In the genomic region with DNA sequence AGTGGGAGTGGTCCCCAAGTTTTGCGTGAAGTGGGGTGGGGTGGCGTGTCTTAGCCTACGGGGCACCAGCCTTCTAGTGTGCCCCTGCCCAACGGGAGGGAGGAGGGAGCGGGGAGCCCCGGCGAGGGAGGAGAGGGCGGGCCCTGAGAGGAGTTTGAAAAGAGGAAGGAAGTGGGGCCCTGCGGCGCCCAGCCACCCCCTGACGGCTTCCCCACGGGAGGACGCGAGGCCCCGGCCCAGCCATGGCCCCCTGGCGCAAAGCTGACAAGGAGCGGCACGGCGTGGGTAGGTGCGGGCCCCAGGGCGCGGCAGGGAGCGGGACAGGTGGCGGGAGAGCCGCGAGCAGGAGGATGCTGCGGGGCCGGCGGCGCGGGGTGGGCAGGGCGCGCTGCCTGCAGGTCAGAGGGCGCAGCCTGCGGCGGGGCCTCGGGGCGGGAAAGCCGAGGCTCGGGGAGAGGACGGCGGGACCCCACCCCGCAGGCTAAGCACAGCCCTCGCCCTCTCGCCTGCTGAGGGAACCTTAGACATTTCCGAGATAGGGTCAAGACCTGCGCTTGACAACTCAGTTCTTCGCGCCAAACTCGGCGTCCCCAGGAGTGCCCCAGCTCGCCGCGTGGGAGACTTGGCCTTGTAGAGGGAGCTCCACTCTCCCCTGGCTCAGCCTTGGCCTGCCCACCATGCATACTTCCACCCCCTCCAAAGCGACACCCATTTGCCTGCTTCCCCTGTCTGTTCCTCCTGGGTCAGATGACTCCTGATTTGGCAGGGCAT, we compare ENCODE assay signal across 8 cellular contexts.
DNase-seq lines count a peak whose midpoint lies in the region; ATAC-seq and TF ChIP-seq lines count a peak whose summit lies in the region.

Gene DOCK2, plus strand, starts transcription at position 191 of the 771 bp plus-strand sequence. Its CDS starts 52 bp downstream, at position 243.

- 0 out of 2 replicates have a peak, but pooled peaks cover 3% of the 10 kb centered on the region for H3K9me3 ChIP-seq in iPS-20b (ENCODE audit: insufficient read depth, low read depth, low read length)

- DNase-seq in SIG-M5 (lab: John Stamatoyannopoulos, UW) = peak; percentile 40
- DNase-seq in activated naive CD4-positive, alpha-beta T cell treated with anti-CD3 and anti-CD28 coated beads, Interleukin-2, amount 50 U/mL, for 16 hours = peak; percentile 68
- peak; percentile 72 to 77 for DNase-seq in stimulated activated CD4-positive, alpha-beta T cell treated with anti-CD3 and anti-CD28 coated beads, Interleukin-2, amount 100 ng/mL, for 24 hours
- no peak for DNase-seq in NCI-H1694 (lab: John Stamatoyannopoulos, UW)
- no peak for DNase-seq in NCI-H2081 treated with DMSO at 0.1 percent for 48 hours (lab: John Stamatoyannopoulos, UW)

- ATAC-seq in GM18505 (IDR thresholded peaks at IDR 0.05; ENCODE audit: unreplicated experiment) (peak; percentile 90), HG02870 (IDR thresholded peaks at IDR 0.05; ENCODE audit: unreplicated experiment) (peak; percentile 87)

- peak within 1 kb of the TSS; percentile 70 for H3K4me3 ChIP-seq in iPS-20b (ENCODE audit: low read length)

- H3K9ac ChIP-seq in iPS-20b (ENCODE audit: low read depth, low read length) = no peak within 1 kb of the TSS

- peak; percentile 70 for TF ChIP-seq POLR2A in GM18505 (IDR thresholded peaks at IDR 0.05; ENCODE audit: borderline replicate concordance, extremely low read depth, insufficient read depth, insufficient read length)

- H3K36me3 ChIP-seq in iPS-20b (ENCODE audit: insufficient read depth, low read depth, low read length) = no peaks in the 10 kb centered on the region

- peaks cover 28% of the 10 kb centered on the region for H3K27me3 ChIP-seq in iPS-20b (ENCODE audit: insufficient read depth, low read length)

- no peaks in the 10 kb centered on the region for H3K4me1 ChIP-seq in iPS-20b (ENCODE audit: insufficient read depth, low read length)

- H3K27ac ChIP-seq in iPS-20b (ENCODE audit: low read length) = no peak within 1 kb of the TSS

Comparison
In these comparisons a context has a peak if more than half of its experiments do, and no peak if none do; other contexts are left out.
1. DNase-seq: peak in SIG-M5 (single experiment), activated naive CD4-positive, alpha-beta T cell treated with anti-CD3 and anti-CD28 coated beads, Interleukin-2, amount 50 U/mL, for 16 hours (single experiment) and stimulated activated CD4-positive, alpha-beta T cell treated with anti-CD3 and anti-CD28 coated beads, Interleukin-2, amount 100 ng/mL, for 24 hours (2 of 2); none in NCI-H1694 (single experiment) and NCI-H2081 treated with DMSO at 0.1 percent for 48 hours (single experiment).